ENCODE assay signal across 22 cellular contexts in the genomic region with DNA sequence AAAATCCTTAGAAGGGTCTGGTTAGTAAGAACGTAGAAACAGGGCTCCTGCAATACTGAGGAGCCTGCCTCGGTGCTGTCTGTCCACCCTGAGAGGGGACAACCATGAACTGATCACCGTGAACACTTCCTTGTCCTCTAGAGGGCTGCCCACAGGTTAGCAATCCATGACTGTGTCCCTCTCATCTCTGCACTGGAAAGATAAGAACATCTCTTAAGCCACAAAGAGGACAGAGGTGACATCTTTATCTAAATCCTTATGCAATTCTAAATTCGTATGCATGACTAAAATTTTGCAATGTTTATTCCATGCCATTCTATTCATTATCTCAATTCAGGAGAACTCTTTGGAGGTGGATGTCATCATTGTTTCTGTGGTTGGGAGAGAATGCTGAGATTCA. TPM values are rescaled to one million over a fixed set of nuclear protein-coding genes. Genes with fewer than 3 reads are reported as not detected.
DNase-seq lines count a peak whose midpoint lies in the region; ATAC-seq, FAIRE-seq and TF ChIP-seq lines count a peak whose summit lies in the region.
"Had no signal": no experiment of that assay in that cellular context is flagged by ENCODE, and none has a peak within 500 bp of the region (broad histone marks: within the 10 kb centered on the region; RNA-seq: fewer than 3 reads in every experiment).

No MANE protein-coding gene starts in this region.

- TF ChIP-seq POLR2A in HepG2 (IDR thresholded peaks at IDR 0.05; ENCODE audit: insufficient read depth in 1 of 2, low read depth in 2 of 2, low read length in 2 of 2) (no peak), right lobe of liver (IDR thresholded peaks at IDR 0.05) (no peak)

- no peak for TF ChIP-seq RAD21 in HepG2 (CRISPR knock-in tag; IDR thresholded peaks at IDR 0.05)

- H2AFZ ChIP-seq in HepG2 (ENCODE audit: low read length), result no peak overlapping the region
- no peak overlapping the region for H2AFZ ChIP-seq in PC-3 (ENCODE audit: low read length)
- H2AFZ ChIP-seq: GM23248 had no signal

- in situ Hi-C loops in HepG2 (cut with HindIII; ENCODE audit: extremely low pct_ligation_motif_present, low pct_unique_long_range_greater_than_20kb), result no loop called here

- TF ChIP-seq CTCF in HepG2 (CRISPR knock-in tag; IDR thresholded peaks at IDR 0.05), result no peak
- no peak for TF ChIP-seq CTCF in right lobe of liver (IDR thresholded peaks at IDR 0.05)
- TF ChIP-seq CTCF in PC-3 (conservative IDR thresholded peaks at IDR 0.05; ENCODE audit: low read depth, low read length), result no peak; the same call in 1 of the 2 replicates

- H3K79me2 ChIP-seq in HepG2 (ENCODE audit: insufficient read depth, low read length) (no peaks in the 10 kb centered on the region), PC-3 (ENCODE audit: low read length) (no peaks in the 10 kb centered on the region)

- POLR2A ChIA-PET in HepG2 (lab: Yijun Ruan, JAX), result no interaction called here
- POLR2A ChIA-PET in PC-3 (lab: Charles Lee; ENCODE audit: unreplicated experiment), result no interaction called here

- no peak overlapping the region for H3K4me2 ChIP-seq in HepG2 (ENCODE audit: low read depth, low read length)
- no peak overlapping the region for H3K4me2 ChIP-seq in PC-3 (ENCODE audit: low read length)

- DNase-seq in HepG2 (ENCODE audit: low spot score) (no peak), right lobe of liver (no peak), PC-3 (no peak), caudate nucleus (lab: John Stamatoyannopoulos, UW) (no peak), DMS 273 treated with DMSO at 0.1 percent for 48 hours (lab: John Stamatoyannopoulos, UW) (no peak), SKM-1 treated with dmso at 0.1 percent for 144 hours (lab: John Stamatoyannopoulos, UW; ENCODE audit: unreplicated experiment) (no peak)
- no peak for DNase-seq in stimulated activated CD4-positive, alpha-beta T cell treated with anti-CD3 and anti-CD28 coated beads, Interleukin-4, amount 100 ng/mL, for 4 hours
- DNase-seq: C1 segment of cervical spinal cord; CD8-positive, alpha-beta memory T cell; GM23248; H9; HFFc6; KG1; MG63; NCI-H2029; NCI-H526 treated with DMSO at 0.1 percent for 48 hours; SJCRH30; T-helper 1 cell had no signal

- H3K4me3 ChIP-seq in HepG2 (replicated peaks in 1 of 3; ENCODE audit: insufficient read depth in 1 of 3, low read depth in 2 of 3, low read length in 3 of 3), result no peak overlapping the region
- H3K4me3 ChIP-seq in right lobe of liver, result no peak overlapping the region
- no peak overlapping the region for H3K4me3 ChIP-seq in PC-3 (ENCODE audit: low read length)
- H3K4me3 ChIP-seq: GM23248, MG63, SJCRH30 had no signal

- WGBS in HepG2 (ENCODE audit: low lambda C conversion rate), result 5% methylated on average over 4 of the region's 4 CpGs
- WGBS in right lobe of liver (ENCODE audit: insufficient coverage, low coverage, low lambda C conversion rate, missing lambda C conversion rate), result 66% methylated on average over 4 of the region's 4 CpGs

- no peaks in the 10 kb centered on the region for H3K36me3 ChIP-seq in HepG2 (replicated peaks in 1 of 2; ENCODE audit: control insufficient read depth in 1 of 2, insufficient read depth in 2 of 2, low read length in 2 of 2)
- no peaks in the 10 kb centered on the region for H3K36me3 ChIP-seq in right lobe of liver
- no peaks in the 10 kb centered on the region for H3K36me3 ChIP-seq in PC-3 (ENCODE audit: low read depth, low read length)
- H3K36me3 ChIP-seq: MG63, SJCRH30 had no signal

- FAIRE-seq in HepG2 (lab: Jason Lieb, UNC), result no peak
- FAIRE-seq: A204.1 had no signal

- TF ChIP-seq EP300 in HepG2 (IDR thresholded peaks at IDR 0.05; ENCODE audit: low read depth in 2 of 2, low read length in 2 of 2), result no peak
- no peak for TF ChIP-seq EP300 in HepG2 (CRISPR knock-in tag; IDR thresholded peaks at IDR 0.05; ENCODE audit: borderline replicate concordance)

- peak; percentile 87 for ATAC-seq in HepG2
- ATAC-seq in right lobe of liver, result no peak
- peak; percentile 64 for ATAC-seq in PC-3
- ATAC-seq in GM19463 (IDR thresholded peaks at IDR 0.05; ENCODE audit: unreplicated experiment), result no peak
- ATAC-seq: Right ventricle myocardium inferior had no signal

- H4K20me1 ChIP-seq in HepG2 (ENCODE audit: insufficient read depth, low read length) (no peaks in the 10 kb centered on the region), PC-3 (ENCODE audit: low read length) (no peaks in the 10 kb centered on the region)

- H3K27ac ChIP-seq in HepG2 (ENCODE audit: extremely low read length, insufficient read depth, low read length) (no peak overlapping the region), right lobe of liver (no peak overlapping the region), PC-3 (ENCODE audit: low read length) (no peak overlapping the region), caudate nucleus (ENCODE audit: low read depth, low read length) (peak overlapping the region; percentile 58)
- H3K27ac ChIP-seq: GM23248, SJCRH30 had no signal

- CTCF ChIA-PET in HepG2 (lab: Yijun Ruan, JAX; ENCODE audit: low intra/inter-chr PET ratio, low total read pairs), result no interaction called here
- CTCF ChIA-PET in PC-3 (lab: Charles Lee), result no interaction called here

- BruUV-seq in HepG2 (replicated peaks; lab: Mats Ljungman, UMichigan) (no TSS peak), PC-3 (replicated peaks; lab: Mats Ljungman, UMichigan) (no TSS peak)

- H3K9me2 ChIP-seq in PC-3 (replicated peaks; ENCODE audit: low read length), result no peaks in the 10 kb centered on the region

- H3K9me3 ChIP-seq in HepG2 (ENCODE audit: low read length) (no peaks in the 10 kb centered on the region), right lobe of liver (no peaks in the 10 kb centered on the region), PC-3 (ENCODE audit: low read length) (no peaks in the 10 kb centered on the region)
- H3K9me3 ChIP-seq: MG63, SJCRH30 had no signal

- H3K9ac ChIP-seq in HepG2 (ENCODE audit: insufficient read depth, low read depth, low read length) (no peak overlapping the region), PC-3 (ENCODE audit: low read length) (no peak overlapping the region)
- H3K9ac ChIP-seq: GM23248 had no signal

- intact Hi-C loops in HepG2 (cut with micrococcal nuclease; ENCODE audit: unreplicated experiment), result no loop called here
- intact Hi-C loops in right lobe of liver (cut with DNase I), result no loop called here
- intact Hi-C loops in PC-3 (cut with micrococcal nuclease), result no loop called here

- H3K27me3 ChIP-seq in HepG2 (ENCODE audit: control insufficient read depth in 1 of 2, insufficient read depth in 2 of 2, low read length in 2 of 2) (no peaks in the 10 kb centered on the region), right lobe of liver (no peaks in the 10 kb centered on the region), PC-3 (ENCODE audit: low read length) (no peaks in the 10 kb centered on the region)
- H3K27me3 ChIP-seq: MG63, SJCRH30 had no signal

- no peaks in the 10 kb centered on the region for H3F3A ChIP-seq in PC-3 (ENCODE audit: low read length, unreplicated experiment)

- H3K4me1 ChIP-seq in HepG2 (ENCODE audit: insufficient read depth, low read length), result no peaks in the 10 kb centered on the region
- H3K4me1 ChIP-seq in right lobe of liver, result no peaks in the 10 kb centered on the region
- no peaks in the 10 kb centered on the region for H3K4me1 ChIP-seq in PC-3 (ENCODE audit: insufficient read depth, low read length)
- H3K4me1 ChIP-seq: SJCRH30 had no signal

TF ChIP-seq in HepG2, 621 proteins besides CTCF, POLR2A, EP300 and RAD21 (continues in another document):
- TF ChIP-seq ZNF878 (CRISPR knock-in tag; IDR thresholded peaks at IDR 0.05) (no peak), ZNF143 (CRISPR knock-in tag; IDR thresholded peaks at IDR 0.05) (no peak)

RNA-seq across cellular contexts. Expression of gene EFR3B, which starts 12.8 kb away (rescaled TPM):
- total RNA-seq in HepG2 (2016; rRNA removed; fragmentation: Illumina TruSeq; extraction: Trizol) (0.42 and 0.56 TPM in 2 replicates), right lobe of liver (under 1 TPM in 5 of 6 experiments, not detected in 1; 0.12 to 0.33 (median 0.16) TPM), PC-3 (2014; rRNA removed) (4.6 and 7.9 TPM in 2 replicates)
- 0.09 and 0.10 TPM in 2 replicates for total RNA-seq in HepG2 (2016; cell fraction: cytosol; rRNA removed; fragmentation: Illumina TruSeq; extraction: Trizol; ENCODE audit: low read depth)
- 0.54 and 0.67 TPM in 2 replicates for total RNA-seq in HepG2 (2016; cell fraction: insoluble cytoplasmic fraction; rRNA removed; fragmentation: Illumina TruSeq; extraction: Trizol)
- 0.31 and 0.40 TPM in 2 replicates for total RNA-seq in HepG2 (2016; cell fraction: membrane; rRNA removed; fragmentation: Illumina TruSeq; extraction: Trizol)
- total RNA-seq in HepG2 (2016; cell fraction: nucleus; rRNA removed; fragmentation: Illumina TruSeq; extraction: Trizol), result 0.38 and 0.47 TPM in 2 replicates
- polyA plus RNA-seq in HepG2 (2011; rRNA removed), result 0.42 TPM in 2 replicates
- 0.18 and 0.27 TPM in 2 replicates for polyA plus RNA-seq in HepG2 (2011; cell fraction: cytosol; rRNA removed)
- 0.83 and 1.6 TPM in 2 replicates for polyA plus RNA-seq in HepG2 (2011; cell fraction: nucleus; rRNA removed)
- 0.05 and 0.23 TPM in 2 replicates for polyA plus RNA-seq in HepG2 (2012)
- polyA plus RNA-seq in HepG2 (2016; cell fraction: cytosol; fragmentation: Illumina TruSeq; extraction: Trizol; ENCODE audit: low read depth), result 0.05 and 0.08 TPM in 2 replicates
- 0.27 and 0.37 TPM in 2 replicates for polyA plus RNA-seq in HepG2 (2016; cell fraction: insoluble cytoplasmic fraction; fragmentation: Illumina TruSeq; extraction: Trizol; ENCODE audit: low read depth)
- 0.09 and 0.10 TPM in 2 replicates for polyA plus RNA-seq in HepG2 (2016; cell fraction: membrane; fragmentation: Illumina TruSeq; extraction: Trizol; ENCODE audit: low read depth)
- polyA plus RNA-seq in HepG2 (2016; cell fraction: nucleus; fragmentation: Illumina TruSeq; extraction: Trizol; ENCODE audit: insufficient read depth, low read depth), result 0.71 and 0.77 TPM in 2 replicates
- polyA minus RNA-seq in HepG2 (2011; rRNA and poly(A)+ RNA removed; ENCODE audit: low replicate concordance), result 1.9 and 3.0 TPM in 2 replicates
- 0.49 and 0.97 TPM in 2 replicates for polyA minus RNA-seq in HepG2 (2011; cell fraction: cytosol; rRNA and poly(A)+ RNA removed)
- 1.4 and 2.2 TPM in 2 replicates for polyA minus RNA-seq in HepG2 (2011; cell fraction: nucleus; rRNA and poly(A)+ RNA removed)
- total RNA-seq: OCI-LY7 had no signal

Comparison
In these comparisons a context has a peak if more than half of its experiments do, and no peak if none do; other contexts are left out.
1. ATAC-seq: peak in HepG2 (single experiment) and PC-3 (single experiment); none in right lobe of liver (0 of 4) and GM19463 (single experiment).